6 cellular contexts compared by ENCODE assay signal in genomic region chrX:154653413-154653812, GRCh38. TPM values are rescaled to one million over a fixed set of nuclear protein-coding genes. Genes with fewer than 3 reads are reported as not detected.
"Had no signal": no experiment of that assay in that cellular context is flagged by ENCODE, and none has a peak within 500 bp of the region (broad histone marks: within the 10 kb centered on the region; RNA-seq: fewer than 3 reads in every experiment).

CTAG2 (minus strand) TSS chrX:154653579; CDS start chrX:154653515, 64 bp downstream.

RNA-seq across cellular contexts. Expression of gene CTAG2, which starts in this region (rescaled TPM):
- total RNA-seq: HepG2, HT-29, NCI-H460, Right ventricle myocardium superior, SJSA1 had no signal
- polyA plus RNA-seq: HepG2, IgD-negative memory B cell had no signal
